In the genomic region with DNA sequence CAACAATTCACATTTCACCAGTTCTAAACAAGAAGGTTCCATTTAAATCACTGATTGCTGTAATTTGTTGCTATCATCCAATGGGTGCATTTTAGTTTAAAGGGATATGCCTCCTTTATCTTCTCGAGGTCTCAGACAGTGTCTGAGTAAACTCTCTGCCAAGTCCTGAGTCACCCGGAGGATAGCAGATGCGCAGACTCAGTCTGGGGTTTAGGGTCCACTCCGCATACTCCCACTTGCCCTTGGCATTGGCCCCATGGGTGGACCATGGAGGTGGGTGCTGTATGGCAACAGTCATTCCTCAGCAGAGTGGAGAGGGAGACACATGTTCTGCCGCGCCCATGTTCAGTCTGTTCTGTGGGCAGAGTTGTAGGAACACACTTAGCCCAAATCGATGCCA, we compare ENCODE assay signal across 17 cellular contexts.
DNase-seq lines count a peak whose midpoint lies in the region; ATAC-seq and TF ChIP-seq lines count a peak whose summit lies in the region.
"Had no signal": no experiment of that assay in that cellular context is flagged by ENCODE, and none has a peak within 500 bp of the region (broad histone marks: within the 10 kb centered on the region; RNA-seq: fewer than 3 reads in every experiment).

No MANE protein-coding gene starts in this region.

- no peak overlapping the region for H3K27ac Mint-ChIP-seq in Calu3 (ENCODE audit: unreplicated experiment)
- H3K27ac Mint-ChIP-seq in nephron progenitor cell, result no peak overlapping the region
- H3K27ac Mint-ChIP-seq in effector memory CD8-positive, alpha-beta T cell, result no peak overlapping the region
- H3K27ac Mint-ChIP-seq: activated naive CD8-positive, alpha-beta T cell treated with anti-CD3 and anti-CD28 coated beads, Interleukin-2, amount 10 ng/mL, durations not matched to agents 7 days and 5 days; activated T-cell treated with anti-CD3 and anti-CD28 coated beads, Interleukin-2, amount 50 U/mL, for 24 hours had no signal

- H2BK120ac ChIP-seq in IMR-90 (ENCODE audit: low read depth, low read length), result no peak overlapping the region

- DNase-seq in Calu3 (peak; percentile 11), IMR-90 (peak; percentile 69), mammary epithelial cell (no peak), myocyte (ENCODE audit: low read depth) (peak; percentile 64), nephron progenitor cell (no peak), LoVo (ENCODE audit: low spot score) (no peak)
- no peak for DNase-seq in effector memory CD8-positive, alpha-beta T cell
- no peak for DNase-seq in activated naive CD4-positive, alpha-beta T cell treated with Interleukin-2 at 50 U/mL for 16 hours
- DNase-seq: activated CD4-positive, alpha-beta T cell treated with anti-CD3 and anti-CD28 coated beads, Interleukin-2, amount 50 U/mL, for 4 hours; activated naive CD8-positive, alpha-beta T cell treated with anti-CD3 and anti-CD28 coated beads, Interleukin-2, amount 10 ng/mL, durations not matched to agents 7 days and 5 days; activated T-cell treated with anti-CD3 and anti-CD28 coated beads, Interleukin-2, amount 50 U/mL, for 24 hours; GF-D8; KBM-7; NCI-H1092 treated with DMSO at 0.1 percent for 48 hours; Peyer's patch; stimulated activated CD4-positive, alpha-beta T cell treated with anti-CD3 and anti-CD28 coated beads, Interleukin-4, amount 100 ng/mL, for 24 hours had no signal

- no peak overlapping the region for H2BK15ac ChIP-seq in IMR-90 (ENCODE audit: low read depth, low read length)

- BruUV-seq in Calu3 (replicated peaks; lab: Mats Ljungman, UMichigan), result no TSS peak
- BruUV-seq in IMR-90 (replicated peaks; lab: Mats Ljungman, UMichigan), result no TSS peak
- BruUV-seq in mammary epithelial cell (replicated peaks; lab: Mats Ljungman, UMichigan), result no TSS peak

- TF ChIP-seq CTCF in Calu3 (IDR thresholded peaks at IDR 0.05; ENCODE audit: unreplicated experiment) (no peak), IMR-90 (conservative IDR thresholded peaks at IDR 0.05; ENCODE audit: low read depth, low read length) (no peak), mammary epithelial cell (conservative IDR thresholded peaks at IDR 0.05 in 1 of 2, IDR thresholded peaks at IDR 0.05 in 1 of 2; ENCODE audit: extremely low read depth in 1 of 2, insufficient read depth in 1 of 2, low read depth in 1 of 2, low read length in 2 of 2) (no peak), nephron progenitor cell (IDR thresholded peaks at IDR 0.05) (no peak)

- H3K4ac ChIP-seq in IMR-90 (ENCODE audit: low read depth, low read length), result peak overlapping the region; percentile 34; the same call in 1 of the 2 replicates

- no peak for TF ChIP-seq RAD21 in IMR-90 (IDR thresholded peaks at IDR 0.05; ENCODE audit: low read length)

- H4K8ac ChIP-seq in IMR-90 (ENCODE audit: low read depth in 2 of 2, low read length in 2 of 2), result no peak overlapping the region

- CTCF ChIA-PET in Calu3 (lab: Charles Lee) (no interaction called here), IMR-90 (lab: Yijun Ruan, JAX) (no interaction called here), mammary epithelial cell (lab: Charles Lee; ENCODE audit: low non-redundant PET) (no interaction called here)

- H2AK5ac ChIP-seq in IMR-90 (ENCODE audit: low read depth, low read length), result peak overlapping the region; percentile 32; the same call in 1 of the 2 replicates

- H2BK5ac ChIP-seq in IMR-90 (ENCODE audit: low read depth, low read length, poor library complexity, severe bottlenecking), result no peak overlapping the region

- H3K27me3 ChIP-seq in IMR-90 (ENCODE audit: control insufficient read depth, insufficient read depth, low read length), result no peaks in the 10 kb centered on the region
- H3K27me3 ChIP-seq in mammary epithelial cell (ENCODE audit: insufficient read depth, low read length), result no peaks in the 10 kb centered on the region
- H3K27me3 ChIP-seq: Peyer's patch had no signal

- H3K4me1 ChIP-seq in IMR-90 (ENCODE audit: control insufficient read depth, insufficient read depth, low read length) (peaks cover 4% of the 10 kb centered on the region; the same call in 1 of the 2 replicates), mammary epithelial cell (ENCODE audit: insufficient read depth, low read length) (peaks cover 18% of the 10 kb centered on the region)
- H3K4me1 ChIP-seq: parathyroid adenoma, Peyer's patch had no signal

- H2AK9ac ChIP-seq in IMR-90 (replicated peaks; ENCODE audit: low read depth, low read length, poor library complexity), result no peak overlapping the region

- H2BK20ac ChIP-seq in IMR-90 (ENCODE audit: low read depth, low read length), result no peak overlapping the region

- H3K18ac ChIP-seq in IMR-90 (ENCODE audit: low read depth, low read length), result no peak overlapping the region

- H2AFZ ChIP-seq in IMR-90 (replicated peaks; ENCODE audit: low read length, poor library complexity) (no peak overlapping the region), mammary epithelial cell (ENCODE audit: low read depth, low read length) (peak overlapping the region; percentile 15)
- H2AFZ ChIP-seq: parathyroid adenoma had no signal

- no peak overlapping the region for H3K56ac ChIP-seq in IMR-90 (ENCODE audit: extremely low read depth, insufficient read depth, low read length)

- no peak overlapping the region for H4K5ac ChIP-seq in IMR-90 (ENCODE audit: low read depth, low read length)

- H3K79me2 ChIP-seq in mammary epithelial cell (ENCODE audit: insufficient read depth, low read length), result peaks cover 65% of the 10 kb centered on the region
- H3K79me2 ChIP-seq: parathyroid adenoma had no signal

- H3K27ac ChIP-seq in IMR-90 (ENCODE audit: insufficient read depth, low read length), result no peak overlapping the region
- H3K27ac ChIP-seq in mammary epithelial cell (ENCODE audit: insufficient read depth, low read depth, low read length), result no peak overlapping the region
- H3K27ac ChIP-seq: parathyroid adenoma, Peyer's patch had no signal

- H3K36me3 ChIP-seq in IMR-90 (ENCODE audit: control insufficient read depth, insufficient read depth, low read length) (peaks cover 4% of the 10 kb centered on the region; the same call in 1 of the 2 replicates), mammary epithelial cell (ENCODE audit: insufficient read depth, low read length) (no peaks in the 10 kb centered on the region)
- H3K36me3 ChIP-seq: Peyer's patch had no signal

- dilution Hi-C loops in IMR-90 (cut with HindIII; ENCODE audit: low sequenced_read_pairs, unreplicated experiment) (no loop called here), mammary epithelial cell (cut with HindIII; ENCODE audit: low sequenced_read_pairs) (loop anchor here (10.0 kb wide), 1 partner anchor 118 kb away; the partner anchor contains the start of gene UBASH3B)

- H3K14ac ChIP-seq in IMR-90 (replicated peaks; ENCODE audit: low read depth, low read length), result no peak overlapping the region

- peaks cover 3% of the 10 kb centered on the region; the same call in 1 of the 2 replicates for H4K20me1 ChIP-seq in IMR-90 (ENCODE audit: insufficient read depth, low read length)
- H4K20me1 ChIP-seq in mammary epithelial cell (ENCODE audit: insufficient read depth, low read length), result no peaks in the 10 kb centered on the region

- in situ Hi-C loops in IMR-90 (cut with MboI; ENCODE audit: low sequenced_read_pairs), result no loop called here
- in situ Hi-C loops in mammary epithelial cell (cut with MboI; ENCODE audit: low sequenced_read_pairs in 2 of 2), result no loop called here

- intact Hi-C loops in Calu3 (cut with micrococcal nuclease; ENCODE audit: unreplicated experiment), result no loop called here
- intact Hi-C loops in IMR-90 (cut with micrococcal nuclease), result no loop called here
- intact Hi-C loops in mammary epithelial cell (cut with micrococcal nuclease), result no loop called here

- H3K9ac ChIP-seq in IMR-90 (ENCODE audit: low read depth, low read length) (no peak overlapping the region), mammary epithelial cell (ENCODE audit: insufficient read depth, low read length) (no peak overlapping the region)
- H3K9ac ChIP-seq: parathyroid adenoma had no signal

- H3K4me2 ChIP-seq in IMR-90 (ENCODE audit: low read depth, low read length) (no peak overlapping the region), mammary epithelial cell (ENCODE audit: insufficient read depth, low read depth, low read length) (peak overlapping the region; percentile 17)

- H3K9me1 ChIP-seq in IMR-90 (ENCODE audit: insufficient read depth, low read length), result peaks cover 19% of the 10 kb centered on the region

- no peak overlapping the region for H4K91ac ChIP-seq in IMR-90 (ENCODE audit: insufficient read depth, low read depth, low read length)

- H3K9me3 Mint-ChIP-seq in Calu3 (ENCODE audit: low read depth, unreplicated experiment) (no peaks in the 10 kb centered on the region), nephron progenitor cell (no peaks in the 10 kb centered on the region)
- H3K9me3 Mint-ChIP-seq in effector memory CD8-positive, alpha-beta T cell, result no peaks in the 10 kb centered on the region

- POLR2A ChIA-PET in IMR-90 (lab: Charles Lee; ENCODE audit: unreplicated experiment), result no interaction called here

- H3K27me3 Mint-ChIP-seq in Calu3 (ENCODE audit: unreplicated experiment) (no peaks in the 10 kb centered on the region), nephron progenitor cell (ENCODE audit: low read depth, poor library complexity) (peaks cover 14% of the 10 kb centered on the region)
- no peaks in the 10 kb centered on the region for H3K27me3 Mint-ChIP-seq in effector memory CD8-positive, alpha-beta T cell
- H3K27me3 Mint-ChIP-seq: activated naive CD8-positive, alpha-beta T cell treated with anti-CD3 and anti-CD28 coated beads, Interleukin-2, amount 10 ng/mL, durations not matched to agents 7 days and 5 days; activated T-cell treated with anti-CD3 and anti-CD28 coated beads, Interleukin-2, amount 50 U/mL, for 24 hours had no signal

- peaks cover 37% of the 10 kb centered on the region for H3K4me1 Mint-ChIP-seq in Calu3 (ENCODE audit: low read depth, unreplicated experiment)
- peaks cover 31% of the 10 kb centered on the region for H3K4me1 Mint-ChIP-seq in nephron progenitor cell
- H3K4me1 Mint-ChIP-seq in effector memory CD8-positive, alpha-beta T cell (ENCODE audit: low read depth in 2 of 2), result peaks cover 0 to 5% of the 10 kb centered on the region in 2 donors

- no peak for TF ChIP-seq POLR2A in IMR-90 (IDR thresholded peaks at IDR 0.05; ENCODE audit: low read depth, low read length)

- H3K4me3 ChIP-seq in IMR-90 (ENCODE audit: insufficient read depth, low read depth, low read length), result no peak overlapping the region
- H3K4me3 ChIP-seq in mammary epithelial cell (replicated peaks in 1 of 3; ENCODE audit: insufficient read depth in 1 of 3, low read depth in 2 of 3, low read length in 3 of 3), result no peak overlapping the region
- H3K4me3 ChIP-seq: Peyer's patch had no signal

- peak; percentile 54 for ATAC-seq in IMR-90 (ENCODE audit: low read depth)
- no peak for ATAC-seq in effector memory CD8-positive, alpha-beta T cell (replicated peaks)

- H3K4me3 Mint-ChIP-seq in Calu3 (ENCODE audit: low read depth, unreplicated experiment) (peak overlapping the region; percentile 17), nephron progenitor cell (no peak overlapping the region)
- no peak overlapping the region for H3K4me3 Mint-ChIP-seq in effector memory CD8-positive, alpha-beta T cell
- H3K4me3 Mint-ChIP-seq: activated naive CD8-positive, alpha-beta T cell treated with anti-CD3 and anti-CD28 coated beads, Interleukin-2, amount 10 ng/mL, durations not matched to agents 7 days and 5 days; activated T-cell treated with anti-CD3 and anti-CD28 coated beads, Interleukin-2, amount 50 U/mL, for 24 hours had no signal

- no peak overlapping the region for H3K23ac ChIP-seq in IMR-90 (ENCODE audit: low read depth, low read length)

- peaks cover 38 to 57% of the 10 kb centered on the region in 2 experiments for H3K79me1 ChIP-seq in IMR-90 (ENCODE audit: low read depth in 1 of 2, low read length in 2 of 2)

- H3K9me3 ChIP-seq in IMR-90 (ENCODE audit: control insufficient read depth, insufficient read depth, low read length) (no peaks in the 10 kb centered on the region), mammary epithelial cell (replicated peaks; ENCODE audit: insufficient read depth, low read length) (no peaks in the 10 kb centered on the region)
- H3K9me3 ChIP-seq: Peyer's patch had no signal

- WGBS in IMR-90 (ENCODE audit: extremely low coverage in 2 of 2, insufficient read length in 1 of 2), 2 experiments, result 67% methylated on average over 1 of the region's 7 CpGs; no CpG with 5 or more reads in 1 of the 2 experiments
- 39% methylated on average over 7 of the region's 7 CpGs for WGBS in mammary epithelial cell (ENCODE audit: low coverage, missing lambda C conversion rate)

- H3K36me3 Mint-ChIP-seq in Calu3 (ENCODE audit: insufficient read depth, unreplicated experiment) (peaks cover 10% of the 10 kb centered on the region), nephron progenitor cell (ENCODE audit: low read depth) (no peaks in the 10 kb centered on the region)
- peaks cover 7% of the 10 kb centered on the region for H3K36me3 Mint-ChIP-seq in effector memory CD8-positive, alpha-beta T cell (ENCODE audit: insufficient read depth)

Comparison
In these comparisons a context has a peak if more than half of its experiments do, and no peak if none do; other contexts are left out.
1. DNase-seq: peak in Calu3 (single experiment), IMR-90 (single experiment) and myocyte (single experiment); none in mammary epithelial cell (single experiment), nephron progenitor cell (single experiment), effector memory CD8-positive, alpha-beta T cell (0 of 3), activated naive CD4-positive, alpha-beta T cell treated with Interleukin-2 at 50 U/mL for 16 hours (single experiment) and LoVo (single experiment).